Comparison of ENCODE assay signal across 8 cellular contexts in genomic region chr12:56358836-56359532, GRCh38. TPM values are rescaled to one million over a fixed set of nuclear protein-coding genes. Genes with fewer than 3 reads are reported as not detected.
A peak's percentile ranks its signal among the peaks of the same experiment; 100 is the strongest.
DNase-seq lines count a peak whose midpoint lies in the region; ATAC-seq and TF ChIP-seq lines count a peak whose summit lies in the region.

No MANE protein-coding gene starts in this region.

- in situ Hi-C loops in IMR-90 (cut with MboI; ENCODE audit: low sequenced_read_pairs), result loop anchor here (10.0 kb wide), 1 partner anchor 106 kb away; the partner anchor contains the start of gene SPRYD4

- peak overlapping the region; percentile 53 for H4K5ac ChIP-seq in IMR-90 (ENCODE audit: low read depth, low read length)

- H3K36me3 ChIP-seq in IMR-90 (ENCODE audit: control insufficient read depth, insufficient read depth, low read length) (peaks cover 25% of the 10 kb centered on the region), adrenal gland (replicated peaks in 1 of 2) (peaks cover 0 to 26% of the 10 kb centered on the region in 2 donors), iPS-15b (ENCODE audit: control insufficient read depth, insufficient read depth, low read length) (peaks cover 25% of the 10 kb centered on the region), skeletal muscle tissue (ENCODE audit: control insufficient read depth in 3 of 3, insufficient read depth in 3 of 3, low read length in 3 of 3) (peaks cover 23 to 26% (median 24%) of the 10 kb centered on the region in 3 donors)

- H2BK5ac ChIP-seq in IMR-90 (ENCODE audit: low read depth, low read length, poor library complexity, severe bottlenecking), result peak overlapping the region; percentile 72

- H2AFZ ChIP-seq in IMR-90 (replicated peaks; ENCODE audit: low read length, poor library complexity), result no peak overlapping the region

- BruUV-seq in IMR-90 (replicated peaks; lab: Mats Ljungman, UMichigan), result no TSS peak

- no CpG with 5 or more reads among the region's 1 CpG for WGBS in IMR-90 (ENCODE audit: extremely low coverage in 2 of 2, insufficient read length in 1 of 2), 2 experiments
- 0 to 29% (median 3%) methylated on average over 1 of the region's 1 CpG for WGBS in adrenal gland, 4 donors

- intact Hi-C loops in IMR-90 (cut with micrococcal nuclease), result no loop called here
- intact Hi-C loops in adrenal gland (cut with DNase I), result loop anchor here (10.0 kb wide), 1 partner anchor 96 kb away; the partner anchor contains the start of gene MIP (in 2 of the 2)

- H3K79me1 ChIP-seq in IMR-90 (ENCODE audit: low read depth in 1 of 2, low read length in 2 of 2), result peaks cover 14 to 53% of the 10 kb centered on the region in 2 experiments

- H3K27me3 ChIP-seq in IMR-90 (ENCODE audit: control insufficient read depth, insufficient read depth, low read length) (no peaks in the 10 kb centered on the region), adrenal gland (no peaks in the 10 kb centered on the region), iPS-15b (ENCODE audit: control insufficient read depth, insufficient read depth, low read length) (no peaks in the 10 kb centered on the region), skeletal muscle tissue (ENCODE audit: control insufficient read depth in 3 of 3, insufficient read depth in 3 of 3, low read length in 3 of 3) (no peaks in the 10 kb centered on the region)

- no peak; the same call in 1 of the 2 replicates for TF ChIP-seq RAD21 in IMR-90 (IDR thresholded peaks at IDR 0.05; ENCODE audit: low read length)

- H3K4me3 ChIP-seq in IMR-90 (ENCODE audit: insufficient read depth, low read depth, low read length) (peak overlapping the region; percentile 62), adrenal gland (peak overlapping the region in 2 of 4 donors; percentile 42 to 76), iPS-15b (ENCODE audit: low read depth, low read length) (peak overlapping the region; percentile 65), skeletal muscle tissue (ENCODE audit: low read length in 3 of 3) (peak overlapping the region; percentile 91 to 96 (median 95))

- POLR2A ChIA-PET in IMR-90 (lab: Charles Lee; ENCODE audit: unreplicated experiment), result interaction anchor here (0.5 to 1.3 kb wide), 3 partner anchors 90 to 102 kb away, joined by 3 to 5 read pairs (median 3); partner anchors contain the start of gene TIMELESS

- H3K9me3 ChIP-seq in IMR-90 (ENCODE audit: control insufficient read depth, insufficient read depth, low read length) (no peaks in the 10 kb centered on the region), adrenal gland (replicated peaks in 1 of 3) (no peaks in the 10 kb centered on the region), iPS-15b (ENCODE audit: control insufficient read depth, insufficient read depth, low read length) (no peaks in the 10 kb centered on the region), skeletal muscle tissue (ENCODE audit: control insufficient read depth in 3 of 3, low read length in 3 of 3) (no peaks in the 10 kb centered on the region)

- H3K4me2 ChIP-seq in IMR-90 (ENCODE audit: low read depth, low read length), result peak overlapping the region; percentile 88

- H3K56ac ChIP-seq in IMR-90 (ENCODE audit: extremely low read depth, insufficient read depth, low read length), result peak overlapping the region; percentile 94

- peak overlapping the region; percentile 94 for H3K4ac ChIP-seq in IMR-90 (ENCODE audit: low read depth, low read length)

- peak overlapping the region; percentile 80; the same call in 1 of the 2 replicates for H2AK5ac ChIP-seq in IMR-90 (ENCODE audit: low read depth, low read length)

- peak overlapping the region in 1 of 2 experiments; percentile 29; a peak in 2 of 4 replicates for H4K8ac ChIP-seq in IMR-90 (ENCODE audit: low read depth in 2 of 2, low read length in 2 of 2)

- no peaks in the 10 kb centered on the region for H3K4me1 ChIP-seq in IMR-90 (ENCODE audit: control insufficient read depth, insufficient read depth, low read length)
- peaks cover 14 to 24% of the 10 kb centered on the region in 2 donors for H3K4me1 ChIP-seq in adrenal gland (replicated peaks in 1 of 2)
- H3K4me1 ChIP-seq in iPS-15b (ENCODE audit: control insufficient read depth, insufficient read depth, low read length), result peaks cover 11% of the 10 kb centered on the region
- H3K4me1 ChIP-seq in skeletal muscle tissue (ENCODE audit: control insufficient read depth in 3 of 3, insufficient read depth in 3 of 3, low read length in 3 of 3), result peaks cover 8 to 16% (median 11%) of the 10 kb centered on the region in 3 donors

- peaks cover 8% of the 10 kb centered on the region; the same call in 1 of the 2 replicates for H3K9me1 ChIP-seq in IMR-90 (ENCODE audit: insufficient read depth, low read length)

- peak overlapping the region; percentile 34 for H4K91ac ChIP-seq in IMR-90 (ENCODE audit: insufficient read depth, low read depth, low read length)

- H3K18ac ChIP-seq in IMR-90 (ENCODE audit: low read depth, low read length), result peak overlapping the region; percentile 77

- peaks cover 28% of the 10 kb centered on the region; the same call in 1 of the 2 replicates for H4K20me1 ChIP-seq in IMR-90 (ENCODE audit: insufficient read depth, low read length)

- TF ChIP-seq POLR2A in IMR-90 (IDR thresholded peaks at IDR 0.05; ENCODE audit: low read depth, low read length), result peak; percentile 51; the same call in 1 of the 2 replicates
- TF ChIP-seq POLR2A in adrenal gland (IDR thresholded peaks at IDR 0.05), result no peak

- peak; percentile 25 for ATAC-seq in IMR-90 (ENCODE audit: low read depth)
- ATAC-seq in GM19035 (IDR thresholded peaks at IDR 0.05; ENCODE audit: unreplicated experiment), result no peak

- TF ChIP-seq CTCF in IMR-90 (conservative IDR thresholded peaks at IDR 0.05; ENCODE audit: low read depth, low read length) (no peak), adrenal gland (IDR thresholded peaks at IDR 0.05) (no peak)

- H3K27ac ChIP-seq in IMR-90 (ENCODE audit: insufficient read depth, low read length) (peak overlapping the region; percentile 85), adrenal gland (peak overlapping the region; percentile 17 to 95 (median 84)), skeletal muscle tissue (ENCODE audit: low read depth, low read length) (peak overlapping the region; percentile 90)

- dilution Hi-C loops in IMR-90 (cut with HindIII; ENCODE audit: low sequenced_read_pairs, unreplicated experiment), result no loop called here

- H3K23ac ChIP-seq in IMR-90 (ENCODE audit: low read depth, low read length), result peak overlapping the region; percentile 97; the same call in 1 of the 2 replicates

- no peak overlapping the region for H2BK20ac ChIP-seq in IMR-90 (ENCODE audit: low read depth, low read length)

- peak overlapping the region; percentile 93 for H3K9ac ChIP-seq in IMR-90 (ENCODE audit: low read depth, low read length)
- peak overlapping the region; percentile 29 for H3K9ac ChIP-seq in iPS-15b (ENCODE audit: low read depth, low read length)
- H3K9ac ChIP-seq in skeletal muscle tissue (ENCODE audit: low read depth in 1 of 3, low read length in 3 of 3), result peak overlapping the region; percentile 92 to 93 (median 93)

- H2AK9ac ChIP-seq in IMR-90 (replicated peaks; ENCODE audit: low read depth, low read length, poor library complexity), result peak overlapping the region; percentile 28

- peak overlapping the region; percentile 5; the same call in 1 of the 2 replicates for H2BK120ac ChIP-seq in IMR-90 (ENCODE audit: low read depth, low read length)

- peak overlapping the region; percentile 96 for H3K14ac ChIP-seq in IMR-90 (replicated peaks; ENCODE audit: low read depth, low read length)

- CTCF ChIA-PET in IMR-90 (lab: Yijun Ruan, JAX), result interaction anchor here (1.2 kb wide), 1 partner anchor 49 kb away, joined by 4 read pairs; no protein-coding TSS in a partner anchor

- no peak overlapping the region; the same call in 2 of the 3 replicates for H2BK15ac ChIP-seq in IMR-90 (ENCODE audit: low read depth, low read length)

- DNase-seq in Ammon's horn (ENCODE audit: low spot score), result peak; percentile 89
- peak; percentile 87 for DNase-seq in IMR-90
- DNase-seq in adrenal gland, result peak in 5 of 7 donors; percentile 18 to 68 (median 32)
- no peak for DNase-seq in central memory CD4-positive, alpha-beta T cell
- no peak for DNase-seq in HT-29 (ENCODE audit: low spot score)

RNA-seq across cellular contexts. Expression of gene STAT2, which starts 0.9 kb away (rescaled TPM):
- total RNA-seq in IMR-90 (2012; rRNA removed), result 125 and 182 TPM in 2 replicates
- polyA plus RNA-seq in IMR-90 (2012; rRNA removed), result 63.9 and 99.3 TPM in 2 replicates
- polyA plus RNA-seq in IMR-90 (2012; cell fraction: cytosol; rRNA removed), result 38.2 and 47.6 TPM in 2 replicates
- polyA plus RNA-seq in IMR-90 (2012; cell fraction: nucleus; rRNA removed; ENCODE audit: low replicate concordance), result 266 and 434 TPM in 2 replicates
- 100 to 1,000 TPM in 5 of 8 donors, 10 to 100 TPM in 3; 74.2 to 197 (median 105) TPM for total RNA-seq in adrenal gland
- 100 to 1,000 TPM in 1 of 3 donors, 10 to 100 TPM in 2; 45.3 to 120 (median 47.3) TPM for polyA plus RNA-seq in adrenal gland
- 85.6 TPM for total RNA-seq in skeletal muscle tissue
- total RNA-seq in HT-29 (2014; rRNA removed; shearing (Covaris generic)), result 23.4 and 30.6 TPM in 2 replicates

RNA-seq across cellular contexts. Expression of gene APOF, which starts 3.7 kb away (rescaled TPM):
- total RNA-seq in IMR-90 (2012; rRNA removed) (not detected in 2 replicates), adrenal gland (not detected), skeletal muscle tissue (not detected)
- polyA plus RNA-seq in IMR-90 (2012; rRNA removed) (not detected in 2 replicates), adrenal gland (under 1 TPM in 1 of 3 donors, not detected in 2; 0.24 TPM)
- not detected in 2 replicates for polyA plus RNA-seq in IMR-90 (2012; cell fraction: cytosol; rRNA removed)
- polyA plus RNA-seq in IMR-90 (2012; cell fraction: nucleus; rRNA removed; ENCODE audit: low replicate concordance), result not detected in 2 replicates
- not detected in 2 replicates for total RNA-seq in HT-29 (2014; rRNA removed; shearing (Covaris generic))

RNA-seq across cellular contexts. Expression of gene IL23A, which starts 20.3 kb away (rescaled TPM):
- total RNA-seq in IMR-90 (2012; rRNA removed), result not detected in 2 replicates
- 0.17 and 0.55 TPM in 2 replicates for polyA plus RNA-seq in IMR-90 (2012; rRNA removed)
- 0.19 TPM in 1 of 2 replicates, not detected in the other for polyA plus RNA-seq in IMR-90 (2012; cell fraction: cytosol; rRNA removed)
- 0.30 and 0.36 TPM in 2 replicates for polyA plus RNA-seq in IMR-90 (2012; cell fraction: nucleus; rRNA removed; ENCODE audit: low replicate concordance)
- under 1 TPM in 3 of 8 donors, not detected in 5; 0.29 to 0.65 (median 0.60) TPM for total RNA-seq in adrenal gland
- 1 to 10 TPM in 1 of 3 donors, under 1 TPM in 2; 0.55 to 1.3 (median 0.64) TPM for polyA plus RNA-seq in adrenal gland
- total RNA-seq in skeletal muscle tissue, result not detected
- 0.08 and 0.36 TPM in 2 replicates for total RNA-seq in HT-29 (2014; rRNA removed; shearing (Covaris generic))

RNA-seq across cellular contexts. Expression of gene PAN2, which starts 25.2 kb away (rescaled TPM):
- total RNA-seq in IMR-90 (2012; rRNA removed), result 7.5 and 9.7 TPM in 2 replicates
- polyA plus RNA-seq in IMR-90 (2012; rRNA removed), result 16.6 and 20.2 TPM in 2 replicates
- 3.6 and 4.1 TPM in 2 replicates for polyA plus RNA-seq in IMR-90 (2012; cell fraction: cytosol; rRNA removed)
- polyA plus RNA-seq in IMR-90 (2012; cell fraction: nucleus; rRNA removed; ENCODE audit: low replicate concordance), result 119 and 302 TPM in 2 replicates
- total RNA-seq in adrenal gland, result 100 to 1,000 TPM in 1 of 8 donors, 10 to 100 TPM in 7; 19.6 to 124 (median 54.8) TPM
- 100 to 1,000 TPM in 2 of 3 donors, 10 to 100 TPM in 1; 40.8 to 111 (median 102) TPM for polyA plus RNA-seq in adrenal gland
- total RNA-seq in skeletal muscle tissue, result 19.3 TPM
- 28.8 and 30.9 TPM in 2 replicates for total RNA-seq in HT-29 (2014; rRNA removed; shearing (Covaris generic))

RNA-seq across cellular contexts. Expression of gene CNPY2, which starts 43.2 kb away (rescaled TPM):
- 65.2 and 76.7 TPM in 2 replicates for total RNA-seq in IMR-90 (2012; rRNA removed)
- polyA plus RNA-seq in IMR-90 (2012; rRNA removed), result 175 and 177 TPM in 2 replicates
- polyA plus RNA-seq in IMR-90 (2012; cell fraction: cytosol; rRNA removed), result 76.2 and 160 TPM in 2 replicates
- 41.5 and 107 TPM in 2 replicates for polyA plus RNA-seq in IMR-90 (2012; cell fraction: nucleus; rRNA removed; ENCODE audit: low replicate concordance)
- 100 to 1,000 TPM; 103 to 163 (median 145) TPM for total RNA-seq in adrenal gland
- polyA plus RNA-seq in adrenal gland, result 100 to 1,000 TPM; 138 to 192 (median 179) TPM
- 25.1 TPM for total RNA-seq in skeletal muscle tissue
- 129 and 152 TPM in 2 replicates for total RNA-seq in HT-29 (2014; rRNA removed; shearing (Covaris generic))

Comparison
In these comparisons a context has a peak if more than half of its experiments do, and no peak if none do; other contexts are left out.
1. DNase-seq: peak in Ammon's horn (single experiment), IMR-90 (single experiment) and adrenal gland (5 of 7); none in central memory CD4-positive, alpha-beta T cell (single experiment) and HT-29 (single experiment).
2. H3K9ac ChIP-seq: peak in every context shown above with its lines; median percentile 93 in IMR-90; 93 in skeletal muscle tissue; 29 in iPS-15b.
3. Peak in every context shown above with its lines, with median percentiles within 50 percentile points of each other: H3K27ac ChIP-seq.